Comparison of ENCODE assay signal across 31 cellular contexts in the genomic region with DNA sequence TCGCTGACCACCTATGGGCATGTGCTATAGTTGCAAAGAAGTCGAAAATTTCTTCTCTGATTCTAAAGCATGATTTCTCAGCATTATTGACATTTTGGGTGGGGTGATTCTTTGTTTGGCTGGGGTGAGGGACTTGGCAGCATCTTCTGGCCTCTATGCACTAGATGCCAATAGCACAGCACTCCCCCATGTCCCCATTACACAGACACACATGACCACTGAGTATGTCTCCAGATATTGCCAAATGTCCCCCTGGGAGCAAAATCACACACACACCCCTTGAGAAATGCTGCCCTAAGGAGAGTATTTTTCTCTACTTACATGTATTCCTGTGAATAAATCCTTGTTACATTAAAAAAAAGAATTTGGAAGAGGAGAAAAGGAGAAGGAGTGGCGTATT.
"Had no signal": no experiment of that assay in that cellular context is flagged by ENCODE, and none has a peak within 500 bp of the region (broad histone marks: within the 10 kb centered on the region; RNA-seq: fewer than 3 reads in every experiment).

No MANE protein-coding gene starts in this region.

- FAIRE-seq: pancreas had no signal

- DNase-seq: naive thymus-derived CD8-positive, alpha-beta T cell; nephron progenitor cell; nucleus accumbens; pancreas; retina; right lobe of liver; sigmoid colon; spleen; stimulated activated CD4-positive, alpha-beta T cell treated with anti-CD3 and anti-CD28 coated beads, Interleukin-12 subunit alpha, Interleukin-12 subunit beta, amount 100 ng/mL, for 4 hours; stimulated activated CD4-positive, alpha-beta T cell treated with anti-CD3 and anti-CD28 coated beads, Interleukin-1b, Interleukin-23, amount 100 ng/mL, for 48 hours; stimulated activated CD4-positive, alpha-beta T cell treated with anti-CD3 and anti-CD28 coated beads, Interleukin-4, amount 100 ng/mL, for 1 hour; stimulated activated CD4-positive, alpha-beta T cell treated with anti-CD3 and anti-CD28 coated beads, Interleukin-4, amount 100 ng/mL, for 4 hours; stimulated activated CD8-positive, alpha-beta memory T cell treated with anti-CD3 and anti-CD28 coated beads, Interleukin-4, amount 100 ng/mL, for 48 hours; stimulated activated naive CD4-positive, alpha-beta T cell; stimulated activated naive CD8-positive, alpha-beta T cell treated with anti-CD3 and anti-CD28 coated beads, Interleukin-15, amount 100 ng/mL, for 72 hours; stimulated activated naive CD8-positive, alpha-beta T cell treated with anti-CD3 and anti-CD28 coated beads, Interleukin-15, Interleukin-2, amounts not matched to agents 100 U/mL and 50 U/mL, for 24 hours; substantia nigra; testis; tibial artery; transverse colon; upper lobe of right lung; uterus had no signal

- H3K4me3 Mint-ChIP-seq: naive thymus-derived CD8-positive, alpha-beta T cell; natural killer cell treated with Interleukin-12 subunit alpha and Interleukin-12 subunit beta and Interleukin-15 and Interleukin-18, amount 100 ng/mL, for 72 hours; nephron progenitor cell; neural crest cell; stimulated activated memory B cell treated with anti-CD40 and anti-IgM and Interleukin-4, amounts not matched to agents 10 μg/mL and 1 μg/mL and 100 μg/mL, for 72 hours; stimulated activated naive CD8-positive, alpha-beta T cell treated with anti-CD3 and anti-CD28 coated beads, Interleukin-15, amount 100 ng/mL, for 72 hours; type B pancreatic cell had no signal

- H3K4me3 ChIP-seq: pancreas, prostate gland, right atrium auricular region, right lobe of liver, sigmoid colon, smooth muscle cell, spleen, suprapubic skin, testis, tibial artery, transverse colon, upper lobe of right lung, uterus had no signal

- H3K27ac ChIP-seq: neutrophil, pancreas, prostate gland, right lobe of liver, sigmoid colon, spleen, suprapubic skin, testis, tibial artery, transverse colon, upper lobe of right lung, uterus had no signal

- H3K4me2 ChIP-seq: smooth muscle cell had no signal

- H3K36me3 Mint-ChIP-seq: naive thymus-derived CD8-positive, alpha-beta T cell; natural killer cell treated with Interleukin-12 subunit alpha and Interleukin-12 subunit beta and Interleukin-15 and Interleukin-18, amount 100 ng/mL, for 72 hours; stimulated activated memory B cell treated with anti-CD40 and anti-IgM and Interleukin-4, amounts not matched to agents 10 μg/mL and 1 μg/mL and 100 μg/mL, for 72 hours; type B pancreatic cell had no signal

- H3K4me1 ChIP-seq: pancreas, prostate gland, right lobe of liver, sigmoid colon, spleen, suprapubic skin, transverse colon, upper lobe of right lung, uterus had no signal

- H3K27me3 ChIP-seq: neutrophil, pancreas, right atrium auricular region, right lobe of liver, sigmoid colon, spleen, suprapubic skin, testis, tibial artery, transverse colon, upper lobe of right lung, uterus had no signal

- H3K36me3 ChIP-seq: neutrophil, pancreas, prostate gland, right atrium auricular region, right lobe of liver, sigmoid colon, spleen, suprapubic skin, tibial artery, transverse colon, upper lobe of right lung, uterus had no signal

- H3K27ac Mint-ChIP-seq: naive thymus-derived CD8-positive, alpha-beta T cell; natural killer cell treated with Interleukin-12 subunit alpha and Interleukin-12 subunit beta and Interleukin-15 and Interleukin-18, amount 100 ng/mL, for 72 hours; nephron progenitor cell; stimulated activated memory B cell treated with anti-CD40 and anti-IgM and Interleukin-4, amounts not matched to agents 10 μg/mL and 1 μg/mL and 100 μg/mL, for 72 hours; stimulated activated naive CD8-positive, alpha-beta T cell treated with anti-CD3 and anti-CD28 coated beads, Interleukin-15, amount 100 ng/mL, for 72 hours; type B pancreatic cell had no signal

- H3K27me3 Mint-ChIP-seq: natural killer cell treated with Interleukin-12 subunit alpha and Interleukin-12 subunit beta and Interleukin-15 and Interleukin-18, amount 100 ng/mL, for 72 hours; stimulated activated memory B cell treated with anti-CD40 and anti-IgM and Interleukin-4, amounts not matched to agents 10 μg/mL and 1 μg/mL and 100 μg/mL, for 72 hours; stimulated activated naive CD8-positive, alpha-beta T cell treated with anti-CD3 and anti-CD28 coated beads, Interleukin-15, amount 100 ng/mL, for 72 hours; type B pancreatic cell had no signal

- ATAC-seq: naive thymus-derived CD8-positive, alpha-beta T cell; natural killer cell treated with Interleukin-12 subunit alpha and Interleukin-12 subunit beta and Interleukin-15 and Interleukin-18, amount 100 ng/mL, for 72 hours; pancreas; right lobe of liver; stimulated activated memory B cell treated with anti-CD40 and anti-IgM and Interleukin-4, amounts not matched to agents 10 μg/mL and 1 μg/mL and 100 μg/mL, for 72 hours; stimulated activated naive CD8-positive, alpha-beta T cell treated with anti-CD3 and anti-CD28 coated beads, Interleukin-15, amount 100 ng/mL, for 72 hours; stimulated activated naive CD8-positive, alpha-beta T cell treated with anti-CD3 and anti-CD28 coated beads, Interleukin-15, Interleukin-2, amounts not matched to agents 100 U/mL and 50 U/mL, for 24 hours; upper lobe of right lung had no signal

- H3K9me3 Mint-ChIP-seq: natural killer cell treated with Interleukin-12 subunit alpha and Interleukin-12 subunit beta and Interleukin-15 and Interleukin-18, amount 100 ng/mL, for 72 hours; nephron progenitor cell; neural crest cell; stimulated activated memory B cell treated with anti-CD40 and anti-IgM and Interleukin-4, amounts not matched to agents 10 μg/mL and 1 μg/mL and 100 μg/mL, for 72 hours; stimulated activated naive CD8-positive, alpha-beta T cell treated with anti-CD3 and anti-CD28 coated beads, Interleukin-15, amount 100 ng/mL, for 72 hours; type B pancreatic cell had no signal

- H3K4me1 Mint-ChIP-seq: neural crest cell; stimulated activated memory B cell treated with anti-CD40 and anti-IgM and Interleukin-4, amounts not matched to agents 10 μg/mL and 1 μg/mL and 100 μg/mL, for 72 hours; stimulated activated naive CD8-positive, alpha-beta T cell treated with anti-CD3 and anti-CD28 coated beads, Interleukin-15, amount 100 ng/mL, for 72 hours had no signal

- H3K9me3 ChIP-seq: neutrophil, pancreas, prostate gland, right atrium auricular region, right lobe of liver, sigmoid colon, spleen, suprapubic skin, testis, tibial artery, transverse colon, upper lobe of right lung, uterus had no signal
